In genomic region chr6:114419175-114419574, GRCh38 we compare ENCODE assay signal across 11 cellular contexts.
DNase-seq lines count a peak whose midpoint lies in the region; ATAC-seq, FAIRE-seq and TF ChIP-seq lines count a peak whose summit lies in the region.
"Had no signal": no experiment of that assay in that cellular context is flagged by ENCODE, and none has a peak within 500 bp of the region (broad histone marks: within the 10 kb centered on the region; RNA-seq: fewer than 3 reads in every experiment).

No MANE protein-coding gene starts in this region.

- BruUV-seq in HepG2 (replicated peaks; lab: Mats Ljungman, UMichigan) = no TSS peak

- H3K27ac ChIP-seq in HepG2 (ENCODE audit: extremely low read length, insufficient read depth, low read length) (no peak overlapping the region), right lobe of liver (no peak overlapping the region)
- H3K27ac ChIP-seq: suprapubic skin had no signal

- FAIRE-seq in HepG2 (lab: Jason Lieb, UNC) = no peak

- no peak for TF ChIP-seq RAD21 in HepG2 (CRISPR knock-in tag; IDR thresholded peaks at IDR 0.05)

- CTCF ChIA-PET in HepG2 (lab: Yijun Ruan, JAX; ENCODE audit: low intra/inter-chr PET ratio, low total read pairs) = no interaction called here
- CTCF ChIA-PET in activated CD4-positive, alpha-beta memory T cell treated with anti-CD3 and anti-CD28 coated beads, Interleukin-2, amount 10 ng/mL, durations not matched to agents 7 days and 5 days (lab: Charles Lee) = no interaction called here

- H3K9ac ChIP-seq in HepG2 (ENCODE audit: insufficient read depth, low read depth, low read length) = no peak overlapping the region

- H3K27me3 ChIP-seq in HepG2 (ENCODE audit: control insufficient read depth in 1 of 2, insufficient read depth in 2 of 2, low read length in 2 of 2) = no peaks in the 10 kb centered on the region
- no peaks in the 10 kb centered on the region for H3K27me3 ChIP-seq in right lobe of liver
- H3K27me3 ChIP-seq: suprapubic skin had no signal

- 2% methylated on average over 2 of the region's 2 CpGs for WGBS in HepG2 (ENCODE audit: low lambda C conversion rate)
- 45% methylated on average over 2 of the region's 2 CpGs for WGBS in right lobe of liver (ENCODE audit: insufficient coverage, low coverage, low lambda C conversion rate, missing lambda C conversion rate)

- H3K27ac Mint-ChIP-seq in activated CD4-positive, alpha-beta memory T cell treated with anti-CD3 and anti-CD28 coated beads, Interleukin-2, amount 10 ng/mL, durations not matched to agents 7 days and 5 days = no peak overlapping the region

- TF ChIP-seq EP300 in HepG2 (IDR thresholded peaks at IDR 0.05; ENCODE audit: low read depth in 2 of 2, low read length in 2 of 2) (peak in 1 of 2 experiments; percentile 23; a peak in 1 of 4 replicates), HepG2 (CRISPR knock-in tag; IDR thresholded peaks at IDR 0.05; ENCODE audit: borderline replicate concordance) (no peak)

- H3K79me2 ChIP-seq in HepG2 (ENCODE audit: insufficient read depth, low read length) = no peaks in the 10 kb centered on the region

- H3K36me3 ChIP-seq in HepG2 (replicated peaks in 1 of 2; ENCODE audit: control insufficient read depth in 1 of 2, insufficient read depth in 2 of 2, low read length in 2 of 2) (no peaks in the 10 kb centered on the region), right lobe of liver (no peaks in the 10 kb centered on the region)
- H3K36me3 ChIP-seq: suprapubic skin had no signal

- TF ChIP-seq POLR2A in HepG2 (IDR thresholded peaks at IDR 0.05; ENCODE audit: insufficient read depth in 1 of 2, low read depth in 2 of 2, low read length in 2 of 2) (no peak), right lobe of liver (IDR thresholded peaks at IDR 0.05) (no peak)

- no peak for TF ChIP-seq CTCF in HepG2 (CRISPR knock-in tag; IDR thresholded peaks at IDR 0.05)
- no peak for TF ChIP-seq CTCF in right lobe of liver (IDR thresholded peaks at IDR 0.05)

- H3K27me3 Mint-ChIP-seq in activated CD4-positive, alpha-beta memory T cell treated with anti-CD3 and anti-CD28 coated beads, Interleukin-2, amount 10 ng/mL, durations not matched to agents 7 days and 5 days = no peaks in the 10 kb centered on the region

- no peaks in the 10 kb centered on the region for H3K9me3 ChIP-seq in HepG2 (ENCODE audit: low read length)
- H3K9me3 ChIP-seq in right lobe of liver = no peaks in the 10 kb centered on the region
- H3K9me3 ChIP-seq: suprapubic skin had no signal

- POLR2A ChIA-PET in HepG2 (lab: Yijun Ruan, JAX) = no interaction called here
- POLR2A ChIA-PET in activated CD4-positive, alpha-beta memory T cell treated with anti-CD3 and anti-CD28 coated beads, Interleukin-2, amount 10 ng/mL, durations not matched to agents 7 days and 5 days (lab: Charles Lee) = no interaction called here

- H3K4me3 Mint-ChIP-seq in activated CD4-positive, alpha-beta memory T cell treated with anti-CD3 and anti-CD28 coated beads, Interleukin-2, amount 10 ng/mL, durations not matched to agents 7 days and 5 days = no peak overlapping the region

- H3K4me3 ChIP-seq in HepG2 (replicated peaks in 1 of 3; ENCODE audit: insufficient read depth in 1 of 3, low read depth in 2 of 3, low read length in 3 of 3) (no peak overlapping the region), right lobe of liver (no peak overlapping the region)
- H3K4me3 ChIP-seq: lung, suprapubic skin had no signal

- intact Hi-C loops in HepG2 (cut with micrococcal nuclease; ENCODE audit: unreplicated experiment) (no loop called here), right lobe of liver (cut with DNase I) (no loop called here)

- in situ Hi-C loops in HepG2 (cut with HindIII; ENCODE audit: extremely low pct_ligation_motif_present, low pct_unique_long_range_greater_than_20kb) = no loop called here

- no peaks in the 10 kb centered on the region for H4K20me1 ChIP-seq in HepG2 (ENCODE audit: insufficient read depth, low read length)

- peaks cover 2% of the 10 kb centered on the region for H3K4me1 Mint-ChIP-seq in activated CD4-positive, alpha-beta memory T cell treated with anti-CD3 and anti-CD28 coated beads, Interleukin-2, amount 10 ng/mL, durations not matched to agents 7 days and 5 days

- H3K36me3 Mint-ChIP-seq in activated CD4-positive, alpha-beta memory T cell treated with anti-CD3 and anti-CD28 coated beads, Interleukin-2, amount 10 ng/mL, durations not matched to agents 7 days and 5 days (ENCODE audit: low read depth) = no peaks in the 10 kb centered on the region

- ATAC-seq in HepG2 = peak; percentile 74
- ATAC-seq in right lobe of liver = no peak
- peak; percentile 98 for ATAC-seq in HG02938 (IDR thresholded peaks at IDR 0.05; ENCODE audit: unreplicated experiment)

- no peak overlapping the region for H2AFZ ChIP-seq in HepG2 (ENCODE audit: low read length)

- H3K9me3 Mint-ChIP-seq in activated CD4-positive, alpha-beta memory T cell treated with anti-CD3 and anti-CD28 coated beads, Interleukin-2, amount 10 ng/mL, durations not matched to agents 7 days and 5 days = no peaks in the 10 kb centered on the region

- DNase-seq in HepG2 (ENCODE audit: low spot score) (peak; percentile 52), right lobe of liver (no peak), LHCN-M2 (ENCODE audit: low read depth) (peak; percentile 1), 8988T (no peak), NCI-H1694 (lab: John Stamatoyannopoulos, UW) (no peak)
- no peak for DNase-seq in activated CD4-positive, alpha-beta memory T cell treated with anti-CD3 and anti-CD28 coated beads, Interleukin-2, amount 10 ng/mL, durations not matched to agents 7 days and 5 days
- DNase-seq in effector CD4-positive, alpha-beta T cell = no peak
- DNase-seq: activated effector memory CD4-positive, alpha-beta T cell treated with Interleukin-2 at 50 U/mL for 16 hours had no signal

- H3K4me1 ChIP-seq in HepG2 (ENCODE audit: insufficient read depth, low read length) = peaks cover 12% of the 10 kb centered on the region
- no peaks in the 10 kb centered on the region for H3K4me1 ChIP-seq in right lobe of liver
- H3K4me1 ChIP-seq: suprapubic skin had no signal

- H3K4me2 ChIP-seq in HepG2 (ENCODE audit: low read depth, low read length) = peak overlapping the region; percentile 49

TF ChIP-seq in HepG2, 621 proteins besides CTCF, POLR2A, EP300 and RAD21 (continues in another document):
- TF ChIP-seq MED1 (CRISPR knock-in tag; IDR thresholded peaks at IDR 0.05) = no peak
- no peak for TF ChIP-seq RORA (CRISPR knock-in tag; IDR thresholded peaks at IDR 0.05)
- no peak for TF ChIP-seq CBX1 (IDR thresholded peaks at IDR 0.05; ENCODE audit: low read depth)
- no peak for TF ChIP-seq SETDB1 (CRISPR knock-in tag; IDR thresholded peaks at IDR 0.05; ENCODE audit: borderline replicate concordance)
- peak; percentile 87 for TF ChIP-seq FOSL2 (CRISPR knock-in tag; IDR thresholded peaks at IDR 0.05)
- no peak for TF ChIP-seq CAMTA2 (CRISPR knock-in tag; IDR thresholded peaks at IDR 0.05; ENCODE audit: borderline replicate concordance)
- no peak for TF ChIP-seq SOX6 (IDR thresholded peaks at IDR 0.05)
- peak; percentile 65 for TF ChIP-seq SOX6 (CRISPR knock-in tag; IDR thresholded peaks at IDR 0.05)
- TF ChIP-seq TCF7 (IDR thresholded peaks at IDR 0.05; ENCODE audit: low read depth) = peak; percentile 45; the same call in 1 of the 2 replicates
- TF ChIP-seq ZNF3 (CRISPR knock-in tag; IDR thresholded peaks at IDR 0.05) = no peak
- TF ChIP-seq BCL6 (CRISPR knock-in tag; IDR thresholded peaks at IDR 0.05) = peak; percentile 29; the same call in 1 of the 2 replicates
- no peak for TF ChIP-seq NFAT5 (CRISPR knock-in tag; IDR thresholded peaks at IDR 0.05)
- no peak for TF ChIP-seq RAD51 (IDR thresholded peaks at IDR 0.05; ENCODE audit: borderline replicate concordance)
- TF ChIP-seq SOX5 (CRISPR knock-in tag; IDR thresholded peaks at IDR 0.05; ENCODE audit: borderline replicate concordance) = peak; percentile 70; the same call in 1 of the 2 replicates
- no peak for TF ChIP-seq FOXK2 (IDR thresholded peaks at IDR 0.05)
- no peak for TF ChIP-seq SOX13 (IDR thresholded peaks at IDR 0.05)
- peak in 1 of 2 experiments; percentile 58; a peak in 2 of 4 replicates for TF ChIP-seq SOX13 (CRISPR knock-in tag; conservative IDR thresholded peaks at IDR 0.05 in 1 of 2, IDR thresholded peaks at IDR 0.05 in 1 of 2)
- TF ChIP-seq ZNF850 (CRISPR knock-in tag; conservative IDR thresholded peaks at IDR 0.05) = no peak
- TF ChIP-seq PPARG (CRISPR knock-in tag; conservative IDR thresholded peaks at IDR 0.05) = 0 out of 2 replicates have a peak, but pooled peaks have one; percentile 17

Comparison
In these comparisons a context has a peak if more than half of its experiments do, and no peak if none do; other contexts are left out.
1. ATAC-seq: peak in HepG2 (single experiment) and HG02938 (single experiment); none in right lobe of liver (0 of 4).
2. DNase-seq: peak in HepG2 (single experiment) and LHCN-M2 (single experiment); none in right lobe of liver (0 of 3), 8988T (single experiment), activated CD4-positive, alpha-beta memory T cell treated with anti-CD3 and anti-CD28 coated beads, Interleukin-2, amount 10 ng/mL, durations not matched to agents 7 days and 5 days (single experiment), effector CD4-positive, alpha-beta T cell (single experiment) and NCI-H1694 (single experiment).